Comparison of ENCODE assay signal across 8 cellular contexts in genomic region chr7:130896051-130896881, GRCh38.
DNase-seq lines count a peak whose midpoint lies in the region; ATAC-seq and TF ChIP-seq lines count a peak whose summit lies in the region.

No MANE protein-coding gene starts in this region.

- H3K9me2 ChIP-seq in GM23338 (ENCODE audit: insufficient read depth): no peaks in the 10 kb centered on the region

- no peaks in the 10 kb centered on the region for H3F3A ChIP-seq in GM23338 (replicated peaks; ENCODE audit: low read depth)

- no peaks in the 10 kb centered on the region; the same call in 1 of the 2 replicates for H3K79me2 ChIP-seq in GM23338 (replicated peaks; ENCODE audit: insufficient read depth)

- H3K27me3 Mint-ChIP-seq in GM23338 (ENCODE audit: insufficient read depth, low read depth, poor library complexity): peaks cover 3% of the 10 kb centered on the region

- peaks cover 11% of the 10 kb centered on the region for H3K9me3 ChIP-seq in A673 (ENCODE audit: low read depth, low read length, poor library complexity, severe bottlenecking)

- no peak overlapping the region for H3K4me3 ChIP-seq in A673 (ENCODE audit: low read depth, low read length, poor library complexity, severe bottlenecking)
- H3K4me3 ChIP-seq in GM23338: no peak overlapping the region

- CTCF ChIA-PET in A673 (lab: Charles Lee): interaction anchor here (0.6 to 2.1 kb wide), 17 partner anchors 8 to 172 kb away, joined by 3 to 14 read pairs (median 6); no protein-coding TSS in a partner anchor

- H3K4me1 ChIP-seq in A673 (ENCODE audit: insufficient read depth, low read length, poor library complexity, severe bottlenecking): peaks cover 80% of the 10 kb centered on the region
- peaks cover 13% of the 10 kb centered on the region for H3K4me1 ChIP-seq in GM23338 (ENCODE audit: insufficient read depth)

- no peak overlapping the region for H3K4me2 ChIP-seq in GM23338

- POLR2A ChIA-PET in A673 (lab: Charles Lee; ENCODE audit: low non-redundant PET): interaction anchor here (0.6 kb wide), 1 partner anchor 54 kb away, joined by 3 read pairs; no protein-coding TSS in a partner anchor

- H2AFZ ChIP-seq in GM23338: no peak overlapping the region

- peak overlapping the region; percentile 90 for H3K27ac Mint-ChIP-seq in GM23338
- peak overlapping the region; percentile 90 to 98 for H3K27ac Mint-ChIP-seq in activated naive CD4-positive, alpha-beta T cell treated with anti-CD3 and anti-CD28 coated beads, Interleukin-2, amount 50 U/mL, for 72 hours

- no TSS peak for BruUV-seq in A673 (replicated peaks; lab: Mats Ljungman, UMichigan)

- DNase-seq in A673 (ENCODE audit: low spot score) (peak; percentile 67), GM23338 (ENCODE audit: low spot score) (peak; percentile 64), kidney tubule cell (ENCODE audit: low spot score) (peak; percentile 81), GM19240 (ENCODE audit: insufficient read length, low spot score) (no peak), NCI-H1436 (lab: John Stamatoyannopoulos, UW) (no peak), NCI-H345 treated with DMSO at 0.1 percent for 48 hours (lab: John Stamatoyannopoulos, UW; ENCODE audit: unreplicated experiment) (no peak)
- no peak for DNase-seq in activated naive CD4-positive, alpha-beta T cell treated with anti-CD3 and anti-CD28 coated beads, Interleukin-2, amount 50 U/mL, for 72 hours (ENCODE audit: low spot score in 2 of 2)
- no peak for DNase-seq in stimulated activated CD4-positive, alpha-beta T cell treated with anti-CD3 and anti-CD28 coated beads, Interleukin-2, amount 100 ng/mL, for 48 hours

- H3K27me3 ChIP-seq in A673 (replicated peaks; ENCODE audit: insufficient read depth, low read depth, low read length, poor library complexity): no peaks in the 10 kb centered on the region
- H3K27me3 ChIP-seq in GM23338 (ENCODE audit: insufficient read depth): no peaks in the 10 kb centered on the region

- TF ChIP-seq CTCF in A673 (conservative IDR thresholded peaks at IDR 0.05; ENCODE audit: low read depth, low read length): peak; percentile 56
- peak; percentile 58 to 60 for TF ChIP-seq CTCF in GM23338 (conservative IDR thresholded peaks at IDR 0.05; ENCODE audit: low read depth in 2 of 2)

- H3K4me3 Mint-ChIP-seq in GM23338: no peak overlapping the region; the same call in 2 of the 3 replicates

- H3K9me3 Mint-ChIP-seq in GM23338: peaks cover 2% of the 10 kb centered on the region; the same call in 2 of the 3 replicates
- no peaks in the 10 kb centered on the region for H3K9me3 Mint-ChIP-seq in activated naive CD4-positive, alpha-beta T cell treated with anti-CD3 and anti-CD28 coated beads, Interleukin-2, amount 50 U/mL, for 72 hours

- no peaks in the 10 kb centered on the region; the same call in 1 of the 2 replicates for H4K20me1 ChIP-seq in GM23338 (replicated peaks; ENCODE audit: insufficient read depth)

- H3K27ac ChIP-seq in A673 (ENCODE audit: low read depth, low read length, poor library complexity, severe bottlenecking) (peak overlapping the region; percentile 73), GM23338 (ENCODE audit: low read depth) (peak overlapping the region; percentile 35)

- H3K4me1 Mint-ChIP-seq in GM23338: peaks cover 42% of the 10 kb centered on the region

- peaks cover 2% of the 10 kb centered on the region; the same call in 2 of the 3 replicates for H3K36me3 Mint-ChIP-seq in GM23338 (ENCODE audit: low read depth)
- peaks cover 21 to 78% of the 10 kb centered on the region in 2 donors for H3K36me3 Mint-ChIP-seq in activated naive CD4-positive, alpha-beta T cell treated with anti-CD3 and anti-CD28 coated beads, Interleukin-2, amount 50 U/mL, for 72 hours

- intact Hi-C loops in A673 (cut with micrococcal nuclease; ENCODE audit: unreplicated experiment): no loop called here

- peaks cover 79% of the 10 kb centered on the region for H3K36me3 ChIP-seq in A673 (ENCODE audit: insufficient read depth, low read length, poor library complexity, severe bottlenecking)
- no peaks in the 10 kb centered on the region; the same call in 1 of the 2 replicates for H3K36me3 ChIP-seq in GM23338 (ENCODE audit: insufficient read depth)

- peak; percentile 9; the same call in 2 of the 3 replicates for ATAC-seq in GM23338
- no peak for ATAC-seq in activated naive CD4-positive, alpha-beta T cell treated with anti-CD3 and anti-CD28 coated beads, Interleukin-2, amount 50 U/mL, for 72 hours

TF ChIP-seq in GM23338, 12 proteins besides CTCF, POLR2A, EP300 and RAD21:
- TF ChIP-seq ZNF114 (CRISPR knock-in tag; IDR thresholded peaks at IDR 0.05) (no peak), ZNF331 (CRISPR knock-in tag; IDR thresholded peaks at IDR 0.05; ENCODE audit: low read depth) (no peak), EZH2 (IDR thresholded peaks at IDR 0.05; ENCODE audit: low read depth, unreplicated experiment) (no peak), EZH2phosphoT487 (IDR thresholded peaks at IDR 0.05; ENCODE audit: unreplicated experiment) (no peak), POLR2AphosphoS5 (IDR thresholded peaks at IDR 0.05; ENCODE audit: low read depth) (no peak)

Comparison
In these comparisons a context has a peak if more than half of its experiments do, and no peak if none do; other contexts are left out.
1. DNase-seq: peak in A673 (single experiment), GM23338 (single experiment) and kidney tubule cell (single experiment); none in activated naive CD4-positive, alpha-beta T cell treated with anti-CD3 and anti-CD28 coated beads, Interleukin-2, amount 50 U/mL, for 72 hours (0 of 2), GM19240 (single experiment), stimulated activated CD4-positive, alpha-beta T cell treated with anti-CD3 and anti-CD28 coated beads, Interleukin-2, amount 100 ng/mL, for 48 hours (0 of 2), NCI-H1436 (single experiment) and NCI-H345 treated with DMSO at 0.1 percent for 48 hours (single experiment).